In genomic region chr16:476039-476438, GRCh38 we compare ENCODE assay signal across 22 cellular contexts.
"Had no signal": no experiment of that assay in that cellular context is flagged by ENCODE, and none has a peak within 500 bp of the region (broad histone marks: within the 10 kb centered on the region; RNA-seq: fewer than 3 reads in every experiment).

No MANE protein-coding gene starts in this region.

- H3K27me3 ChIP-seq: adrenal gland, cardiac muscle cell, dorsolateral prefrontal cortex, ovary, sigmoid colon, spleen, tibial nerve, uterus had no signal

- H3K27ac Mint-ChIP-seq: activated CD4-positive, alpha-beta T cell treated with anti-CD3 and anti-CD28 coated beads for 36 hours; memory B cell; naive B cell had no signal

- H3K36me3 Mint-ChIP-seq: activated naive CD4-positive, alpha-beta T cell treated with anti-CD3 and anti-CD28 coated beads, Interleukin-2, amount 50 U/mL, for 72 hours; naive B cell; WTC11 had no signal

- H3K4me1 Mint-ChIP-seq: activated CD4-positive, alpha-beta T cell treated with anti-CD3 and anti-CD28 coated beads for 36 hours; memory B cell had no signal

- H3K36me3 ChIP-seq: ovary, uterus had no signal

- H3K9me3 Mint-ChIP-seq: activated naive CD4-positive, alpha-beta T cell treated with anti-CD3 and anti-CD28 coated beads, Interleukin-2, amount 50 U/mL, for 72 hours; memory B cell; naive B cell; neural crest cell; WTC11 had no signal

- DNase-seq: activated CD4-positive, alpha-beta T cell treated with anti-CD3 and anti-CD28 coated beads for 36 hours; activated CD4-positive, alpha-beta T cell treated with anti-CD3 and anti-CD28 coated beads, Interleukin-2, amount 50 U/mL, for 48 hours; activated gamma-delta T cell; adrenal gland; head of caudate nucleus; naive B cell; sigmoid colon; spleen; stimulated activated naive CD4-positive, alpha-beta T cell; uterus had no signal

- H3K4me1 ChIP-seq: adrenal gland, uterus had no signal

- H3K27ac ChIP-seq: adrenal gland, cardiac muscle cell, ovary, sigmoid colon, spleen, tibial nerve, uterus had no signal

- FAIRE-seq: astrocyte, frontal cortex, keratinocyte had no signal

- H3K27me3 Mint-ChIP-seq: activated CD4-positive, alpha-beta T cell treated with anti-CD3 and anti-CD28 coated beads for 36 hours; memory B cell; naive B cell had no signal

- H3K4me3 Mint-ChIP-seq: activated CD4-positive, alpha-beta T cell treated with anti-CD3 and anti-CD28 coated beads for 36 hours; memory B cell; naive B cell; neural crest cell; WTC11 had no signal

- ATAC-seq: activated CD4-positive, alpha-beta T cell treated with anti-CD3 and anti-CD28 coated beads for 36 hours; activated naive CD4-positive, alpha-beta T cell treated with anti-CD3 and anti-CD28 coated beads, Interleukin-2, amount 50 U/mL, for 72 hours; WTC11 had no signal

- H3K9me3 ChIP-seq: adrenal gland, mucosa of descending colon, ovary, sigmoid colon, spleen, tibial nerve, uterus had no signal

- H3K4me3 ChIP-seq: adrenal gland, cardiac muscle cell, dorsolateral prefrontal cortex, mucosa of descending colon, ovary, sigmoid colon, spleen, tibial nerve, uterus had no signal
